28 cellular contexts compared by ENCODE assay signal in the genomic region with DNA sequence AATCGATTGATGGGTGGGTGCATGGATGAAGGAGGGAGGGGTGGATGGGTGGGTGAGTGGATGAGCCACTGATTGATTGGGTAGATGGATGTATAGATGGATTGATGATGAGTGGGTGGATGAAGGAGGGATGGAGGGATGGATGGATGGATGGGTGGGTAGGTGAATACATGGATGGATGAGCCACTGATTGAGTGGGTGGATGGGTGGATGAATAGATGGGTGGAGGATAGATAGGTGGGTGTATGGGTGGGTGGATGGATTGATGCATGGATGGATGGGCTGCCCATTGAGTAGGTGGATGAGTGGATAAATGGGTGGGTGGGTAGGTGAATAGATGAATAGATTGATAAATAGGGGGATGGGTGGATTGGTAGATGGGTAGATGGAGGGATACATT. TPM values are rescaled to one million over a fixed set of nuclear protein-coding genes. Genes with fewer than 3 reads are reported as not detected.
"Had no signal": no experiment of that assay in that cellular context is flagged by ENCODE, and none has a peak within 500 bp of the region (broad histone marks: within the 10 kb centered on the region; RNA-seq: fewer than 3 reads in every experiment).

No MANE protein-coding gene starts in this region.

- H3K36me3 ChIP-seq: esophagus squamous epithelium, gastrocnemius medialis, heart right ventricle had no signal

- DNase-seq: dermis blood vessel endothelial cell; dorsolateral prefrontal cortex; effector CD4-positive, alpha-beta T cell; effector memory CD4-positive, alpha-beta T cell; erythroblast; esophagus squamous epithelium; foreskin fibroblast; foreskin melanocyte; gastrocnemius medialis; glutamatergic neuron; head of caudate nucleus; heart right ventricle; hippocampal formation; left cardiac atrium; left lung; left ventricle myocardium superior; lower lobe of right lung; mesenchymal stem cell; mucosa of descending colon had no signal

- H3K27ac ChIP-seq: coronary artery, dorsolateral prefrontal cortex, epithelial cell of prostate, esophagus squamous epithelium, gastrocnemius medialis, heart right ventricle, left lung, lower lobe of right lung had no signal

- H3K4me3 Mint-ChIP-seq: mesothelial cell of epicardium had no signal

- H3K9me3 ChIP-seq: esophagus squamous epithelium, gastrocnemius medialis, heart right ventricle, left lung, lower lobe of right lung, mucosa of descending colon had no signal

- H3K27me3 ChIP-seq: dorsolateral prefrontal cortex, esophagus squamous epithelium, gastrocnemius medialis, heart right ventricle, left lung had no signal

- H3K4me3 ChIP-seq: coronary artery, dorsolateral prefrontal cortex, esophagus squamous epithelium, gastrocnemius medialis, heart right ventricle, left lung, lower lobe of right lung, mucosa of descending colon had no signal

- H3K36me3 Mint-ChIP-seq: mesothelial cell of epicardium had no signal

- H3K9me3 Mint-ChIP-seq: mesothelial cell of epicardium had no signal

- H3K27ac Mint-ChIP-seq: mesothelial cell of epicardium had no signal

- ATAC-seq: esophagus mucosa, gastrocnemius medialis, heart right ventricle, left cardiac atrium, left lung, left ventricle myocardium superior, lower lobe of right lung, mucosa of descending colon had no signal

RNA-seq across cellular contexts. Expression of gene PRLH, which starts 48.4 kb away (rescaled TPM):
- total RNA-seq: dermis blood vessel endothelial cell, dorsolateral prefrontal cortex, esophagus mucosa, esophagus squamous epithelium, gastrocnemius medialis, glomerular endothelial cell, heart right ventricle, kidney epithelial cell, left cardiac atrium, left lung, left ventricle myocardium superior, lower leg skin, lower lobe of right lung, lung microvascular endothelial cell, mesenteric fat pad, mesothelial cell of epicardium, mucosa of descending colon had no signal
